13 cellular contexts compared by ENCODE assay signal in the genomic region with DNA sequence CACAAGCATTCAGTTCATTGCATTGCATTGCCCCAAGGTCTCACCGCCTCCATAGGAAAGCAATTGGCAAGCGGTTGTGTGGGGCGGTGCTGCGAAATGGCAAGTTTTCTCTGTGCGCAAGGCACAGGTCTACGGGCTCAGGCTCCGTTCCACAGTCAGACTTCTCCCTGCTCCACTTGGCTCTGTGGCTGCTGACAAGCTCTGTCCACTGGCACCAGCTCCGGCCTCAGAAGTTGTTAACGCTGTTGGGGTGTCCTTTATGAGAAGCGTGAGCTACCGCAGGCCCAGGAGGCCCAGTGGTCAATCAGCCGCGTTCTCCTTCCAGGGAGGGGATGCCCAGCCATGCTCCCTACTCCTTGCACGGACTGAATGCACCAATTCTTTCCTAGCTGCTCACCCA.
DNase-seq lines count a peak whose midpoint lies in the region; ATAC-seq and TF ChIP-seq lines count a peak whose summit lies in the region.
"Had no signal": no experiment of that assay in that cellular context is flagged by ENCODE, and none has a peak within 500 bp of the region (broad histone marks: within the 10 kb centered on the region; RNA-seq: fewer than 3 reads in every experiment).

No MANE protein-coding gene starts in this region.

- no peak overlapping the region for H3K4me3 Mint-ChIP-seq in GM23338
- H3K4me3 Mint-ChIP-seq in endodermal cell, result no peak overlapping the region
- H3K4me3 Mint-ChIP-seq in progenitor cell of endocrine pancreas (ENCODE audit: low read depth), result no peak overlapping the region
- H3K4me3 Mint-ChIP-seq: B cell; CD4-positive, alpha-beta T cell had no signal

- H3K27ac Mint-ChIP-seq in GM23338, result no peak overlapping the region
- H3K27ac Mint-ChIP-seq in endodermal cell, result peak overlapping the region; percentile 91
- peak overlapping the region; percentile 83 for H3K27ac Mint-ChIP-seq in progenitor cell of endocrine pancreas
- H3K27ac Mint-ChIP-seq: B cell; CD4-positive, alpha-beta T cell had no signal

- peaks cover 6% of the 10 kb centered on the region for H3K27me3 Mint-ChIP-seq in GM23338 (ENCODE audit: insufficient read depth, low read depth, poor library complexity)
- no peaks in the 10 kb centered on the region for H3K27me3 Mint-ChIP-seq in endodermal cell (ENCODE audit: insufficient read depth)
- no peaks in the 10 kb centered on the region for H3K27me3 Mint-ChIP-seq in progenitor cell of endocrine pancreas
- H3K27me3 Mint-ChIP-seq: B cell; CD4-positive, alpha-beta T cell had no signal

- H3K27ac ChIP-seq in GM23338 (ENCODE audit: low read depth) (no peak overlapping the region), endodermal cell (ENCODE audit: low read depth, low read length) (no peak overlapping the region), left ventricle myocardium inferior (replicated peaks) (no peak overlapping the region)

- DNase-seq in GM23338 (ENCODE audit: low spot score), result no peak
- no peak for DNase-seq in endodermal cell
- peak; percentile 45 for DNase-seq in left ventricle myocardium inferior
- DNase-seq in progenitor cell of endocrine pancreas (ENCODE audit: low spot score, unreplicated experiment), result no peak
- DNase-seq in ureter (ENCODE audit: low spot score), result no peak
- no peak for DNase-seq in mucosa of gallbladder (ENCODE audit: low spot score)
- DNase-seq: C1 segment of cervical spinal cord; CD4-positive, alpha-beta T cell; DND-41; GDM1 had no signal

- ATAC-seq in GM23338 (no peak), HG03135 (IDR thresholded peaks at IDR 0.05; ENCODE audit: unreplicated experiment) (no peak)
- ATAC-seq: HCT116 had no signal

- H3K4me1 ChIP-seq in GM23338 (ENCODE audit: insufficient read depth), result no peaks in the 10 kb centered on the region
- peaks cover 14% of the 10 kb centered on the region for H3K4me1 ChIP-seq in endodermal cell (ENCODE audit: control insufficient read depth, insufficient read depth, low read length)
- H3K4me1 ChIP-seq in left ventricle myocardium inferior, result peaks cover 13% of the 10 kb centered on the region

- H3K9me3 Mint-ChIP-seq in GM23338 (peaks cover 2% of the 10 kb centered on the region; the same call in 2 of the 3 replicates), endodermal cell (no peaks in the 10 kb centered on the region), progenitor cell of endocrine pancreas (ENCODE audit: low read depth) (no peaks in the 10 kb centered on the region)

- intact Hi-C loops in left ventricle myocardium inferior (cut with micrococcal nuclease), result no loop called here

- no peak overlapping the region for H3K4me2 ChIP-seq in GM23338

- no peaks in the 10 kb centered on the region for H3K4me1 Mint-ChIP-seq in GM23338
- H3K4me1 Mint-ChIP-seq in endodermal cell, result peaks cover 45% of the 10 kb centered on the region
- H3K4me1 Mint-ChIP-seq in progenitor cell of endocrine pancreas (ENCODE audit: low read depth), result peaks cover 43% of the 10 kb centered on the region
- H3K4me1 Mint-ChIP-seq: B cell had no signal

- peak overlapping the region; percentile 94 for H2AFZ ChIP-seq in GM23338

- H3K9me3 ChIP-seq in endodermal cell (ENCODE audit: control insufficient read depth, low read length) (no peaks in the 10 kb centered on the region), left ventricle myocardium inferior (replicated peaks) (no peaks in the 10 kb centered on the region)

- H3F3A ChIP-seq in GM23338 (replicated peaks; ENCODE audit: low read depth), result no peaks in the 10 kb centered on the region

- TF ChIP-seq CTCF in GM23338 (conservative IDR thresholded peaks at IDR 0.05; ENCODE audit: low read depth in 2 of 2), result no peak
- TF ChIP-seq CTCF in endodermal cell (conservative IDR thresholded peaks at IDR 0.05), result no peak
- TF ChIP-seq CTCF in left ventricle myocardium inferior (IDR thresholded peaks at IDR 0.05; ENCODE audit: borderline replicate concordance), result no peak
- TF ChIP-seq CTCF in progenitor cell of endocrine pancreas (IDR thresholded peaks at IDR 0.05; ENCODE audit: unreplicated experiment), result no peak

- no peaks in the 10 kb centered on the region for H3K36me3 ChIP-seq in GM23338 (ENCODE audit: insufficient read depth)
- no peaks in the 10 kb centered on the region for H3K36me3 ChIP-seq in endodermal cell (ENCODE audit: control insufficient read depth, insufficient read depth, low read length)
- no peaks in the 10 kb centered on the region for H3K36me3 ChIP-seq in left ventricle myocardium inferior

- H3K9ac ChIP-seq in endodermal cell (ENCODE audit: extremely low read depth, low read length, poor library complexity, severe bottlenecking), result no peak overlapping the region

- H3K79me2 ChIP-seq in GM23338 (replicated peaks; ENCODE audit: insufficient read depth), result no peaks in the 10 kb centered on the region

- H3K27me3 ChIP-seq in GM23338 (ENCODE audit: insufficient read depth) (no peaks in the 10 kb centered on the region), endodermal cell (ENCODE audit: control insufficient read depth, insufficient read depth, low read length, poor library complexity, severe bottlenecking) (no peaks in the 10 kb centered on the region), left ventricle myocardium inferior (ENCODE audit: low read depth) (no peaks in the 10 kb centered on the region)

- H4K20me1 ChIP-seq in GM23338 (replicated peaks; ENCODE audit: insufficient read depth), result no peaks in the 10 kb centered on the region

- H3K36me3 Mint-ChIP-seq in GM23338 (ENCODE audit: low read depth) (no peaks in the 10 kb centered on the region), endodermal cell (ENCODE audit: low read depth) (no peaks in the 10 kb centered on the region), progenitor cell of endocrine pancreas (ENCODE audit: insufficient read depth) (no peaks in the 10 kb centered on the region)

- no peaks in the 10 kb centered on the region for H3K9me2 ChIP-seq in GM23338 (ENCODE audit: insufficient read depth)

- H3K4me3 ChIP-seq in GM23338 (no peak overlapping the region), endodermal cell (ENCODE audit: low read length) (no peak overlapping the region), left ventricle myocardium inferior (no peak overlapping the region)

- 95 to 98% methylated on average over 10 to 14 of the region's 14 CpGs for WGBS in endodermal cell (ENCODE audit: insufficient coverage in 1 of 2, insufficient read length in 1 of 2), 2 experiments

TF ChIP-seq in GM23338, 12 proteins besides CTCF, POLR2A, EP300 and RAD21 (continues in another document):
- TF ChIP-seq CREB1 (CRISPR knock-in tag; IDR thresholded peaks at IDR 0.05; ENCODE audit: low read depth), result no peak
- TF ChIP-seq POLR2AphosphoS5 (IDR thresholded peaks at IDR 0.05; ENCODE audit: low read depth), result no peak
- no peak for TF ChIP-seq ZNF331 (CRISPR knock-in tag; IDR thresholded peaks at IDR 0.05; ENCODE audit: low read depth)
- no peak for TF ChIP-seq JUNB (IDR thresholded peaks at IDR 0.05; ENCODE audit: unreplicated experiment)
- TF ChIP-seq, protein P1, sequence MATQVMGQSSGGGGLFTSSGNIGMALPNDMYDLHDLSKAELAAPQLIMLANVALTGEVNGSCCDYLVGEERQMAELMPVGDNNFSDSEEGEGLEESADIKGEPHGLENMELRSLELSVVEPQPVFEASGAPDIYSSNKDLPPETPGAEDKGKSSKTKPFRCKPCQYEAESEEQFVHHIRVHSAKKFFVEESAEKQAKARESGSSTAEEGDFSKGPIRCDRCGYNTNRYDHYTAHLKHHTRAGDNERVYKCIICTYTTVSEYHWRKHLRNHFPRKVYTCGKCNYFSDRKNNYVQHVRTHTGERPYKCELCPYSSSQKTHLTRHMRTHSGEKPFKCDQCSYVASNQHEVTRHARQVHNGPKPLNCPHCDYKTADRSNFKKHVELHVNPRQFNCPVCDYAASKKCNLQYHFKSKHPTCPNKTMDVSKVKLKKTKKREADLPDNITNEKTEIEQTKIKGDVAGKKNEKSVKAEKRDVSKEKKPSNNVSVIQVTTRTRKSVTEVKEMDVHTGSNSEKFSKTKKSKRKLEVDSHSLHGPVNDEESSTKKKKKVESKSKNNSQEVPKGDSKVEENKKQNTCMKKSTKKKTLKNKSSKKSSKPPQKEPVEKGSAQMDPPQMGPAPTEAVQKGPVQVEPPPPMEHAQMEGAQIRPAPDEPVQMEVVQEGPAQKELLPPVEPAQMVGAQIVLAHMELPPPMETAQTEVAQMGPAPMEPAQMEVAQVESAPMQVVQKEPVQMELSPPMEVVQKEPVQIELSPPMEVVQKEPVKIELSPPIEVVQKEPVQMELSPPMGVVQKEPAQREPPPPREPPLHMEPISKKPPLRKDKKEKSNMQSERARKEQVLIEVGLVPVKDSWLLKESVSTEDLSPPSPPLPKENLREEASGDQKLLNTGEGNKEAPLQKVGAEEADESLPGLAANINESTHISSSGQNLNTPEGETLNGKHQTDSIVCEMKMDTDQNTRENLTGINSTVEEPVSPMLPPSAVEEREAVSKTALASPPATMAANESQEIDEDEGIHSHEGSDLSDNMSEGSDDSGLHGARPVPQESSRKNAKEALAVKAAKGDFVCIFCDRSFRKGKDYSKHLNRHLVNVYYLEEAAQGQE (IDR thresholded peaks at IDR 0.05; ENCODE audit: unreplicated experiment), result no peak
- no peak for TF ChIP-seq EZH2phosphoT487 (IDR thresholded peaks at IDR 0.05; ENCODE audit: unreplicated experiment)
- TF ChIP-seq STAT1 (IDR thresholded peaks at IDR 0.05; ENCODE audit: unreplicated experiment), result no peak
- no peak for TF ChIP-seq ZNF114 (CRISPR knock-in tag; IDR thresholded peaks at IDR 0.05)
